Comparison of ENCODE assay signal across 8 cellular contexts in the genomic region with DNA sequence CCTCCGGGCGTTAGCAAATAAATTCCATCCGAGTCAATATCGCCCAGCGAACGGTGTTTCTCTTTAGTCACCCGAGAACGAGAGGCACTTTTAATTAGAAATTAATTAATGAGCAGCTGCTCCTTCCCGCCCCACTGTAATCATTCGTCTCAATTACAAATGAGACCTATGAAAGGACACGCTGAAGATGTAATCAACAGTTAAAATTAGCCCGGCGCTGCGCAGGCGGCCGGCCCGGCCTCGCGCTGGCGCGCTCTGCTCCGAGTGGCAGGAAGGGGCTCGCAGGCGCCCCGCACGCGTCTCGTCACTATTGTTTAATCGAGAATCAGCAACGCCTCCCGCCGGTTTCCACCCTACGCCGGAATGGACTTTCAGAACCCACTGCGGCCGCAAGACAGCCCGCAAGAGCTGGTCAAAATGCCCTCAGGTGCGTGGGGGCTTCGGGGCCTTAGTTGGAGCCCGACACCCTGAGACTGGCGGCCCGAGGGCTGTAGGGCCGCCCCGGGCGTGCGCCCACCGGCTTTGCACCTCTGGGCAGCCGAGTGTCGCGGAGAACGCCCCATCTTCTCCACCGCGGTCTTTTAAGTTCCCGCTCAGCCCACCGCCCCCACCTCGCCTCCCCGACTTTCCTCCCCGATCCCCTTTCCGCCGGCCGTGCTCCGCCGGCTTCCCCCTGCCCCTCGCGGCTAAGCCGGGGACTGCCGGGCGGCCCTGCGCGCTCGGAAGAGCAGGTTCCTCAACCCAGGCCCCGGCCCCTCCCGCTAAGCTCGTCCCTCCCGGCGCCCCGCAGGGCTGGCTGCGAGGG. TPM values are rescaled to one million over a fixed set of nuclear protein-coding genes. Genes with fewer than 3 reads are reported as not detected.
DNase-seq lines count a peak whose midpoint lies in the region; ATAC-seq, FAIRE-seq and TF ChIP-seq lines count a peak whose summit lies in the region.

No MANE protein-coding gene starts in this region.

- H4K20me1 ChIP-seq in endothelial cell of umbilical vein (replicated peaks; ENCODE audit: control insufficient read depth, extremely low read depth, insufficient read depth, low read length) = no peaks in the 10 kb centered on the region

- no peak overlapping the region for H3K9ac ChIP-seq in endothelial cell of umbilical vein (replicated peaks; ENCODE audit: extremely low read depth, insufficient read depth, low read length)

- intact Hi-C loops in endothelial cell of umbilical vein (cut with micrococcal nuclease) = no loop called here

- no peak overlapping the region for H3K4me3 ChIP-seq in endothelial cell of umbilical vein (replicated peaks in 1 of 3; ENCODE audit: insufficient read depth in 1 of 3, low read depth in 1 of 3, low read length in 3 of 3)
- peak overlapping the region; percentile 59 for H3K4me3 ChIP-seq in neuron (ENCODE audit: low read length)

- no peaks in the 10 kb centered on the region for H3K79me2 ChIP-seq in endothelial cell of umbilical vein (ENCODE audit: control insufficient read depth, insufficient read depth, low read length)

- H2AFZ ChIP-seq in endothelial cell of umbilical vein (ENCODE audit: low read depth, low read length) (no peak overlapping the region), neuron (ENCODE audit: low read depth, low read length) (peak overlapping the region; percentile 88)

- peak; percentile 71 for DNase-seq in D341Med (ENCODE audit: low spot score)
- DNase-seq in NCI-H1105 (lab: John Stamatoyannopoulos, UW) = peak; percentile 31
- no peak for DNase-seq in endothelial cell of umbilical vein (ENCODE audit: low read depth, low spot score)
- DNase-seq in foreskin melanocyte = no peak
- DNase-seq in effector CD8-positive, alpha-beta T cell (lab: John Stamatoyannopoulos, UW) = no peak
- no peak for DNase-seq in NCI-H446 treated with DMSO at 0.1 percent for 48 hours (lab: John Stamatoyannopoulos, UW)

- no peak overlapping the region for H3K4me2 ChIP-seq in endothelial cell of umbilical vein (ENCODE audit: insufficient read depth, low read length)

- peak in 1 of 2 donors; percentile 17 for TF ChIP-seq CTCF in endothelial cell of umbilical vein (IDR thresholded peaks at IDR 0.05; ENCODE audit: extremely low read depth in 1 of 2, insufficient read depth in 1 of 2, low read depth in 1 of 2, low read length in 2 of 2)

- POLR2A ChIA-PET in endothelial cell of umbilical vein (lab: Charles Lee) = no interaction called here

- ATAC-seq in GM18498 (IDR thresholded peaks at IDR 0.05; ENCODE audit: unreplicated experiment) = no peak

- H3K36me3 ChIP-seq in endothelial cell of umbilical vein (ENCODE audit: control insufficient read depth in 2 of 2, extremely low read depth in 1 of 2, insufficient read depth in 2 of 2, low read length in 2 of 2) = no peaks in the 10 kb centered on the region
- no peaks in the 10 kb centered on the region for H3K36me3 ChIP-seq in neuron (ENCODE audit: insufficient read depth, low read length)

- TF ChIP-seq POLR2A in endothelial cell of umbilical vein (IDR thresholded peaks at IDR 0.05; ENCODE audit: low read depth, low read length) = no peak

- CTCF ChIA-PET in endothelial cell of umbilical vein (lab: Charles Lee) = interaction anchor here (0.9 kb wide), 1 partner anchor 120 kb away, joined by 3 read pairs; no protein-coding TSS in a partner anchor

- H3K4me1 ChIP-seq in endothelial cell of umbilical vein (ENCODE audit: control insufficient read depth, extremely low read depth, insufficient read depth, low read length) = no peaks in the 10 kb centered on the region
- H3K4me1 ChIP-seq in neuron (ENCODE audit: insufficient read depth, low read length) = peaks cover 26% of the 10 kb centered on the region

- no peaks in the 10 kb centered on the region for H3K9me3 ChIP-seq in endothelial cell of umbilical vein (replicated peaks; ENCODE audit: control insufficient read depth, insufficient read depth, low read length)
- H3K9me3 ChIP-seq in neuron (ENCODE audit: low read length) = peaks cover 13% of the 10 kb centered on the region

- FAIRE-seq in endothelial cell of umbilical vein (lab: Jason Lieb, UNC) = no peak

- dilution Hi-C loops in endothelial cell of umbilical vein (cut with MboI; ENCODE audit: extremely low pct_ligation_motif_present, low sequenced_read_pairs) = no loop called here

- no peak overlapping the region for H3K27ac ChIP-seq in endothelial cell of umbilical vein (ENCODE audit: insufficient read depth, low read depth, low read length)

- H3K27me3 ChIP-seq in endothelial cell of umbilical vein (ENCODE audit: control insufficient read depth in 2 of 2, insufficient read depth in 2 of 2, low read length in 2 of 2) (peaks cover 72 to 92% of the 10 kb centered on the region in 2 experiments), neuron (ENCODE audit: insufficient read depth, low read length) (peaks cover 83% of the 10 kb centered on the region)

- BruUV-seq in endothelial cell of umbilical vein (replicated peaks; lab: Mats Ljungman, UMichigan) = no TSS peak

- H3K9me1 ChIP-seq in endothelial cell of umbilical vein (replicated peaks; ENCODE audit: control insufficient read depth, extremely low read depth, insufficient read depth, low read length) = no peaks in the 10 kb centered on the region

TF ChIP-seq in endothelial cell of umbilical vein, 7 proteins besides CTCF, POLR2A, EP300 and RAD21:
- TF ChIP-seq EZH2 (IDR thresholded peaks at IDR 0.05; ENCODE audit: borderline replicate concordance, low read depth, low read length, severe bottlenecking) = peak; percentile 84
- no peak for TF ChIP-seq FOS (IDR thresholded peaks at IDR 0.05; ENCODE audit: borderline replicate concordance, insufficient read depth, low read length)
- TF ChIP-seq MYC (IDR thresholded peaks at IDR 0.05; ENCODE audit: low read depth, low read length) = no peak

RNA-seq across cellular contexts. Expression of gene IRX4, which starts 0.6 kb away (rescaled TPM):
- total RNA-seq in endothelial cell of umbilical vein = not detected in 2 replicates
- not detected in 2 replicates for polyA plus RNA-seq in endothelial cell of umbilical vein
- polyA plus RNA-seq in endothelial cell of umbilical vein (2011; cell fraction: cytosol; rRNA removed) = not detected in 2 replicates
- polyA plus RNA-seq in endothelial cell of umbilical vein (2011; cell fraction: nucleus; rRNA removed) = not detected in 2 replicates
- not detected in 2 replicates for polyA plus RNA-seq in endothelial cell of umbilical vein (2012)
- not detected in 2 replicates for polyA minus RNA-seq in endothelial cell of umbilical vein
- polyA minus RNA-seq in endothelial cell of umbilical vein (2011; cell fraction: cytosol; rRNA and poly(A)+ RNA removed) = not detected
- polyA minus RNA-seq in endothelial cell of umbilical vein (2011; cell fraction: nucleus; rRNA and poly(A)+ RNA removed) = not detected in 2 replicates

Comparison
In these comparisons a context has a peak if more than half of its experiments do, and no peak if none do; other contexts are left out.
1. DNase-seq: peak in D341Med (single experiment) and NCI-H1105 (single experiment); none in endothelial cell of umbilical vein (single experiment), foreskin melanocyte (single experiment), effector CD8-positive, alpha-beta T cell (single experiment) and NCI-H446 treated with DMSO at 0.1 percent for 48 hours (single experiment).